ENCODE assay signal across 1 cellular context in the genomic region with DNA sequence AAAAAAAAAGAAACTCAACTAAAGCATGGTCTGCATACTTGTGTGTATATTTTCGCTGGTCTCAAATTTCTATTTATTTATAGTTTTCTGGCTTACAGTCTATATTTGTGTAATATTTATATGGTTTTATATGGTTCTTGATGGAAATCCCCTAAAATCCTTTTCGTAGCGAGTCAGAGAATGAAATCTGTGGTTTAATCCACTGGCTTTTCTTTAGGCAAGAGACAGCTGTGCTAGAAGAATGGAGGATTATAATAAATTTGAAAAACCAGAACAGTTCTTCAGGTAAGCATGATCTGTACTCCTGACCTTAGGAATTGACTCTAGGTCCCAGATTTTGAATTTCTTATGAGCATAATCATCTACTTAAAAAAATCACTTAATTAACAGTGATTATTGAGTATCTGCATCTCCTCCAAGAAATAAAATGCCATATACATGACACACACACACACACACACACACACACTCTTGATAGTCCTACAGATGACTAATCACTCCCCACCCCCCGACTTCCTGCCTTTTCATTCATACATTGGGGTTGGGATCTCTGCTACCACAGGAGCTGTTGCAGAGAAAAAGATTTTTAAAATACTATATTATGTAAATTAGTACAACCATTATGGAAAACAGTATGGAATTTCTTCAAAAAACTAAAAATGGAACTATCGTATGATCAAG.
TF ChIP-seq lines count a peak whose summit lies in the region.

No MANE protein-coding gene starts in this region.

TF ChIP-seq in K562, 482 proteins besides CTCF, POLR2A, EP300 and RAD21 (continued from another document):
- TF ChIP-seq ARID3A (IDR thresholded peaks at IDR 0.05; ENCODE audit: borderline replicate concordance, low read depth, low read length) (peak; percentile 97), TCF3 (CRISPR knock-in tag; IDR thresholded peaks at IDR 0.05) (no peak), NFE2 (IDR thresholded peaks at IDR 0.05; ENCODE audit: low read depth) (peak; percentile 66), NR2C2 (CRISPR knock-in tag; IDR thresholded peaks at IDR 0.05) (no peak), NR2C2 (tag; IDR thresholded peaks at IDR 0.05) (no peak), CREM (IDR thresholded peaks at IDR 0.05; ENCODE audit: low read depth) (peak; percentile 26; the same call in 1 of the 2 replicates), SMARCE1 (IDR thresholded peaks at IDR 0.05) (0 out of 2 replicates have a peak, but pooled peaks have one; percentile 15), SMARCA4 (IDR thresholded peaks at IDR 0.05) (peak; percentile 43; the same call in 1 of the 2 replicates), HMG20B (CRISPR knock-in tag; IDR thresholded peaks at IDR 0.05) (no peak), JUN (IDR thresholded peaks at IDR 0.05; ENCODE audit: borderline replicate concordance, low read depth, low read length) (peak; percentile 81; the same call in 1 of the 2 replicates), JUN (CRISPR knock-in tag; IDR thresholded peaks at IDR 0.05; ENCODE audit: borderline replicate concordance) (no peak), FOSL1 (tag; conservative IDR thresholded peaks at IDR 0.05) (peak; percentile 80)
- TF ChIP-seq, protein P1, sequence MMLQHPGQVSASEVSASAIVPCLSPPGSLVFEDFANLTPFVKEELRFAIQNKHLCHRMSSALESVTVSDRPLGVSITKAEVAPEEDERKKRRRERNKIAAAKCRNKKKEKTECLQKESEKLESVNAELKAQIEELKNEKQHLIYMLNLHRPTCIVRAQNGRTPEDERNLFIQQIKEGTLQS (IDR thresholded peaks at IDR 0.05), result peak; percentile 77
- TF ChIP-seq, protein P1 (CRISPR knock-in tag; conservative IDR thresholded peaks at IDR 0.05), result no peak
- TF ChIP-seq, protein P2, sequence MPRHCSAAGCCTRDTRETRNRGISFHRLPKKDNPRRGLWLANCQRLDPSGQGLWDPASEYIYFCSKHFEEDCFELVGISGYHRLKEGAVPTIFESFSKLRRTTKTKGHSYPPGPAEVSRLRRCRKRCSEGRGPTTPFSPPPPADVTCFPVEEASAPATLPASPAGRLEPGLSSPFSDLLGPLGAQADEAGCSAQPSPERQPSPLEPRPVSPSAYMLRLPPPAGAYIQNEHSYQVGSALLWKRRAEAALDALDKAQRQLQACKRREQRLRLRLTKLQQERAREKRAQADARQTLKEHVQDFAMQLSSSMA (CRISPR knock-in tag; IDR thresholded peaks at IDR 0.05), result no peak
